Comparison of ENCODE assay signal across 14 cellular contexts in genomic region chr16:49598386-49599170, GRCh38.
DNase-seq lines count a peak whose midpoint lies in the region; ATAC-seq and TF ChIP-seq lines count a peak whose summit lies in the region.
"Had no signal": no experiment of that assay in that cellular context is flagged by ENCODE, and none has a peak within 500 bp of the region (broad histone marks: within the 10 kb centered on the region; RNA-seq: fewer than 3 reads in every experiment).

No MANE protein-coding gene starts in this region.

- no peak for TF ChIP-seq POLR2A in esophagus muscularis mucosa (IDR thresholded peaks at IDR 0.05; ENCODE audit: low read depth)

- intact Hi-C loops in esophagus muscularis mucosa (cut with DNase I): no loop called here

- H3K4me1 ChIP-seq in esophagus muscularis mucosa: peaks cover 3 to 34% (median 23%) of the 10 kb centered on the region in 4 donors

- WGBS in esophagus muscularis mucosa: 81% methylated on average over 6 of the region's 8 CpGs

- H3K36me3 ChIP-seq in esophagus muscularis mucosa: no peaks in the 10 kb centered on the region
- H3K36me3 ChIP-seq: thyroid gland had no signal

- TF ChIP-seq EP300 in esophagus muscularis mucosa (IDR thresholded peaks at IDR 0.05): no peak

- DNase-seq in GM12865 (ENCODE audit: low read depth) (peak; percentile 92), esophagus muscularis mucosa (ENCODE audit: extremely low spot score) (no peak), hepatic stellate cell (ENCODE audit: low spot score) (no peak), anterior cingulate cortex (lab: John Stamatoyannopoulos, UW) (no peak)
- DNase-seq in stimulated activated naive CD8-positive, alpha-beta T cell treated with anti-CD3 and anti-CD28 coated beads, Interleukin-15, Interleukin-2, amounts not matched to agents 100 U/mL and 50 U/mL, for 24 hours: no peak
- DNase-seq: activated T-cell treated with anti-CD3 and anti-CD28 coated beads, Interleukin-2, amount 50 U/mL, for 4 hours; hippocampal formation; NCI-H1105; NCI-H524; thyroid gland had no signal

- H3K4me3 ChIP-seq in GM12865 (ENCODE audit: low read depth, low read length) (peak overlapping the region; percentile 31), esophagus muscularis mucosa (no peak overlapping the region)
- H3K4me3 ChIP-seq: thyroid gland had no signal

- H3K36me3 Mint-ChIP-seq in brain: no peaks in the 10 kb centered on the region

- no peak overlapping the region for H3K27ac ChIP-seq in esophagus muscularis mucosa (replicated peaks in 1 of 4)
- H3K27ac ChIP-seq: thyroid gland, VCaP had no signal

- no peaks in the 10 kb centered on the region for H3K9me3 Mint-ChIP-seq in brain
- H3K9me3 Mint-ChIP-seq: activated T-cell treated with anti-CD3 and anti-CD28 coated beads, Interleukin-2, amount 50 U/mL, for 4 hours had no signal

- peaks cover 67% of the 10 kb centered on the region for H3K4me1 Mint-ChIP-seq in brain

- H3K27ac Mint-ChIP-seq in brain: peak overlapping the region in 3 of 5 experiments; percentile 47 to 90 (median 61)

- H3K27me3 Mint-ChIP-seq in brain: peaks cover 16% of the 10 kb centered on the region

- H3K27me3 ChIP-seq in esophagus muscularis mucosa: no peaks in the 10 kb centered on the region
- H3K27me3 ChIP-seq: thyroid gland had no signal

- H3K9me3 ChIP-seq in esophagus muscularis mucosa: no peaks in the 10 kb centered on the region
- H3K9me3 ChIP-seq: thyroid gland had no signal

- no peak overlapping the region for H3K4me3 Mint-ChIP-seq in brain
- H3K4me3 Mint-ChIP-seq: activated T-cell treated with anti-CD3 and anti-CD28 coated beads, Interleukin-2, amount 50 U/mL, for 4 hours had no signal

- ATAC-seq in GM19395 (IDR thresholded peaks at IDR 0.05; ENCODE audit: unreplicated experiment): peak; percentile 89
- ATAC-seq in HG02852 (IDR thresholded peaks at IDR 0.05; ENCODE audit: unreplicated experiment): peak; percentile 84
- no peak for ATAC-seq in stimulated activated naive CD8-positive, alpha-beta T cell treated with anti-CD3 and anti-CD28 coated beads, Interleukin-15, Interleukin-2, amounts not matched to agents 100 U/mL and 50 U/mL, for 24 hours
- ATAC-seq: activated T-cell treated with anti-CD3 and anti-CD28 coated beads, Interleukin-2, amount 50 U/mL, for 4 hours had no signal

- TF ChIP-seq CTCF in GM12865 (IDR thresholded peaks at IDR 0.05; ENCODE audit: insufficient read depth, low read depth, low read length, missing control alignments): no peak
- TF ChIP-seq CTCF in brain (conservative IDR thresholded peaks at IDR 0.05): no peak
- no peak for TF ChIP-seq CTCF in esophagus muscularis mucosa (IDR thresholded peaks at IDR 0.05)
